In genomic region chr1:119139393-119139792, GRCh38 we compare ENCODE assay signal across 8 cellular contexts. TPM values are rescaled to one million over a fixed set of nuclear protein-coding genes. Genes with fewer than 3 reads are reported as not detected.
DNase-seq lines count a peak whose midpoint lies in the region; ATAC-seq and TF ChIP-seq lines count a peak whose summit lies in the region.

No MANE protein-coding gene starts in this region.

- H3K27ac ChIP-seq in uterus, result peak overlapping the region; percentile 99

- H3K36me3 ChIP-seq in uterus, result no peaks in the 10 kb centered on the region

- H3K9me3 ChIP-seq in uterus, result no peaks in the 10 kb centered on the region

- H3K9me3 Mint-ChIP-seq in activated naive CD4-positive, alpha-beta T cell treated with anti-CD3 and anti-CD28 coated beads for 36 hours, result no peaks in the 10 kb centered on the region

- ATAC-seq in HG03342 (IDR thresholded peaks at IDR 0.05; ENCODE audit: unreplicated experiment), result peak; percentile 33
- ATAC-seq in GM21526 (IDR thresholded peaks at IDR 0.05; ENCODE audit: low FRiP score, unreplicated experiment), result no peak

- H3K4me3 ChIP-seq in uterus, result peak overlapping the region; percentile 67 to 78

- DNase-seq in activated naive CD4-positive, alpha-beta T cell treated with anti-CD3 and anti-CD28 coated beads for 36 hours, result peak; percentile 55
- DNase-seq in activated naive CD4-positive, alpha-beta T cell treated with anti-CD3 and anti-CD28 coated beads, Interleukin-2, amount 50 U/mL, for 16 hours, result no peak
- DNase-seq in activated CD4-positive, alpha-beta T cell treated with anti-CD3 and anti-CD28 coated beads for 48 hours, result peak; percentile 16
- peak; percentile 25 for DNase-seq in left kidney (ENCODE audit: low read depth, low spot score)
- DNase-seq in uterus, result no peak
- DNase-seq in EL, result no peak

- H3K27ac Mint-ChIP-seq in activated naive CD4-positive, alpha-beta T cell treated with anti-CD3 and anti-CD28 coated beads for 36 hours, result no peak overlapping the region

- no peak for TF ChIP-seq POLR2A in uterus (IDR thresholded peaks at IDR 0.05)

- H3K36me3 Mint-ChIP-seq in activated naive CD4-positive, alpha-beta T cell treated with anti-CD3 and anti-CD28 coated beads for 36 hours (ENCODE audit: low read depth), result peaks cover 18% of the 10 kb centered on the region

- H3K27me3 ChIP-seq in uterus, result no peaks in the 10 kb centered on the region

- peaks cover 0 to 8% of the 10 kb centered on the region in 2 donors for H3K4me1 ChIP-seq in uterus

- peaks cover 24% of the 10 kb centered on the region for H3K4me1 Mint-ChIP-seq in activated naive CD4-positive, alpha-beta T cell treated with anti-CD3 and anti-CD28 coated beads for 36 hours (ENCODE audit: low read depth)

- H3K27me3 Mint-ChIP-seq in activated naive CD4-positive, alpha-beta T cell treated with anti-CD3 and anti-CD28 coated beads for 36 hours (ENCODE audit: low read depth), result no peaks in the 10 kb centered on the region

- H3K4me3 Mint-ChIP-seq in activated naive CD4-positive, alpha-beta T cell treated with anti-CD3 and anti-CD28 coated beads for 36 hours, result no peak overlapping the region

- no peak for TF ChIP-seq CTCF in uterus (IDR thresholded peaks at IDR 0.05)

- CTCF ChIA-PET in activated naive CD4-positive, alpha-beta T cell treated with anti-CD3 and anti-CD28 coated beads for 36 hours (lab: Charles Lee), result no interaction called here

- intact Hi-C loops in activated naive CD4-positive, alpha-beta T cell treated with anti-CD3 and anti-CD28 coated beads for 36 hours (cut with micrococcal nuclease), result no loop called here
- intact Hi-C loops in uterus (cut with DNase I; ENCODE audit: low total_unique reads), result no loop called here

RNA-seq across cellular contexts. Expression of gene WARS2, which starts 1.1 kb away (rescaled TPM):
- 10 to 100 TPM; 28.3 to 30.0 TPM for total RNA-seq in activated naive CD4-positive, alpha-beta T cell treated with anti-CD3 and anti-CD28 coated beads for 36 hours
- 10 to 100 TPM; 13.5 to 22.6 (median 18.5) TPM for total RNA-seq in uterus

Comparison
In these comparisons a context has a peak if more than half of its experiments do, and no peak if none do; other contexts are left out.
1. DNase-seq: peak in activated naive CD4-positive, alpha-beta T cell treated with anti-CD3 and anti-CD28 coated beads for 36 hours (single experiment), activated CD4-positive, alpha-beta T cell treated with anti-CD3 and anti-CD28 coated beads for 48 hours (single experiment) and left kidney (single experiment); none in activated naive CD4-positive, alpha-beta T cell treated with anti-CD3 and anti-CD28 coated beads, Interleukin-2, amount 50 U/mL, for 16 hours (single experiment), uterus (0 of 2) and EL (single experiment).